Comparison of ENCODE assay signal across 1 cellular context in the genomic region with DNA sequence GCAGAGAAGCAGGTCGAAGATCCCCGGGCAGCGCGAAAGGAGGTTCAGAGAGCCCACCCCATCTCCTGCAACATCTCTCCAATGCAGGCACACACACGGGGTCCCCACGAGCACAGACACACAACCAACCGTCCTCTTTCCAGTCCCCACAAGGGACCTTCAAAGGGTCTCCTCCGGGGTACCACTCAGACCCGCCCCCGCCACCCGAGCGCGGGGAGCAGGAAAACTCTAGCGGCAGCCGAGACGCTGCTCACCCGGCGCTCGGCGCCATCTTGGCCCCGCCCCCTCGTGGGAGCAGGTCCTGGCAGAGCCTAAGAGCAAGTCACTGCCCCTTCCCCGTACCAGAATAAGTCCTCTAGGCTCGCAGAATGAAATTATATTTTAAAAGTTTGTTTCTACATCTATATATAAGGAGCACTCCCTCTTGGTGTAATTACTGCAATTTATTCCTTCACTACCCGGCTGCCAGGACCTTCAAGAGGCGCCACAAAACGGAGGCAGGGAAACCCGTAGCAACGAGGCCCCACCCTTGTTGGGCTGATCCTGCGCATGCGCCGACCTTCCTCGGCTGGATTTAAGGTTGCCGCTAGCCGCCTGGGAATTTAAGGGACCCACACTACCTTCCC.
A peak's percentile ranks its signal among the peaks of the same experiment; 100 is the strongest.
TF ChIP-seq lines count a peak whose summit lies in the region.

Gene CNPY4 (plus strand): TSS at position 560 of the 626 bp plus-strand sequence. CDS start 111 bp downstream, outside the sequence.
Gene TAF6 (minus strand): TSS at position 284 of the 626 bp plus-strand sequence. CDS start 5,149 bp downstream, outside the sequence.

TF ChIP-seq in K562, 482 proteins besides CTCF, POLR2A, EP300 and RAD21 (continued from another document and continues in another):
- TF ChIP-seq FOXA3 (CRISPR knock-in tag; conservative IDR thresholded peaks at IDR 0.05 in 1 of 2, IDR thresholded peaks at IDR 0.05 in 1 of 2) = 0 out of 4 replicates have a peak, but pooled peaks of 1 of the 2 experiments have one; percentile 35
- TF ChIP-seq STAT5A (IDR thresholded peaks at IDR 0.05; ENCODE audit: borderline replicate concordance, low read length) = no peak
- TF ChIP-seq MCM3 (IDR thresholded peaks at IDR 0.05) = no peak
- peak; percentile 45; the same call in 1 of the 2 replicates for TF ChIP-seq NR2C1 (IDR thresholded peaks at IDR 0.05)
- 0 out of 2 replicates have a peak, but pooled peaks have one; percentile 22 for TF ChIP-seq NR2C1 (tag; IDR thresholded peaks at IDR 0.05)
- no peak for TF ChIP-seq NR4A1 (CRISPR knock-in tag; IDR thresholded peaks at IDR 0.05)
- TF ChIP-seq NR4A1 (tag; IDR thresholded peaks at IDR 0.05) = peak; percentile 66; the same call in 1 of the 2 replicates
- TF ChIP-seq HINFP (tag; conservative IDR thresholded peaks at IDR 0.05; ENCODE audit: low read depth) = no peak
- peak; percentile 75; the same call in 1 of the 2 replicates for TF ChIP-seq SMAD4 (CRISPR knock-in tag; conservative IDR thresholded peaks at IDR 0.05)
- no peak for TF ChIP-seq ZNF274 (IDR thresholded peaks at IDR 0.05; ENCODE audit: borderline replicate concordance, low read depth, low read length)
- no peak for TF ChIP-seq FOXJ3 (CRISPR knock-in tag; IDR thresholded peaks at IDR 0.05)
- peak; percentile 96 for TF ChIP-seq RB1 (IDR thresholded peaks at IDR 0.05; ENCODE audit: low read depth)
- no peak for TF ChIP-seq ZNF232 (CRISPR knock-in tag; IDR thresholded peaks at IDR 0.05)
- no peak for TF ChIP-seq ELK1 (CRISPR knock-in tag; IDR thresholded peaks at IDR 0.05)
- TF ChIP-seq TEAD4 (IDR thresholded peaks at IDR 0.05; ENCODE audit: low read length) = peak; percentile 3; the same call in 1 of the 2 replicates
- TF ChIP-seq TEAD4 (CRISPR knock-in tag; IDR thresholded peaks at IDR 0.05; ENCODE audit: borderline replicate concordance) = no peak
- TF ChIP-seq SMAD1 (IDR thresholded peaks at IDR 0.05; ENCODE audit: low read depth, low read length, partially characterized antibody) = no peak
- TF ChIP-seq PML (IDR thresholded peaks at IDR 0.05; ENCODE audit: low read length) = peak; percentile 86
- TF ChIP-seq U2AF2 (optimal IDR thresholded peaks at IDR 0.05; ENCODE audit: low read depth, low read length) = no peak
- no peak; the same call in 1 of the 2 replicates for TF ChIP-seq LARP7 (IDR thresholded peaks at IDR 0.05)
- no peak; the same call in 1 of the 2 replicates for TF ChIP-seq JUND (IDR thresholded peaks at IDR 0.05; ENCODE audit: borderline replicate concordance, low read depth, low read length)
- TF ChIP-seq JUND (tag; IDR thresholded peaks at IDR 0.05; ENCODE audit: borderline replicate concordance, low read depth, low read length) = no peak
- no peak for TF ChIP-seq ZNF124 (CRISPR knock-in tag; IDR thresholded peaks at IDR 0.05)
- no peak for TF ChIP-seq MTA1 (IDR thresholded peaks at IDR 0.05; ENCODE audit: borderline replicate concordance)
- no peak for TF ChIP-seq PRMT5 (CRISPR knock-in tag; IDR thresholded peaks at IDR 0.05)
- TF ChIP-seq THAP12 (CRISPR knock-in tag; IDR thresholded peaks at IDR 0.05) = peak; percentile 16; the same call in 1 of the 2 replicates
- 0 out of 2 replicates have a peak, but pooled peaks have one; percentile 46 for TF ChIP-seq ZNF586 (CRISPR knock-in tag; conservative IDR thresholded peaks at IDR 0.05)
- no peak for TF ChIP-seq STAG1 (CRISPR knock-in tag; IDR thresholded peaks at IDR 0.05; ENCODE audit: borderline replicate concordance)
- TF ChIP-seq THAP7 (CRISPR knock-in tag; IDR thresholded peaks at IDR 0.05) = no peak; the same call in 1 of the 2 replicates
- TF ChIP-seq, protein P1, sequence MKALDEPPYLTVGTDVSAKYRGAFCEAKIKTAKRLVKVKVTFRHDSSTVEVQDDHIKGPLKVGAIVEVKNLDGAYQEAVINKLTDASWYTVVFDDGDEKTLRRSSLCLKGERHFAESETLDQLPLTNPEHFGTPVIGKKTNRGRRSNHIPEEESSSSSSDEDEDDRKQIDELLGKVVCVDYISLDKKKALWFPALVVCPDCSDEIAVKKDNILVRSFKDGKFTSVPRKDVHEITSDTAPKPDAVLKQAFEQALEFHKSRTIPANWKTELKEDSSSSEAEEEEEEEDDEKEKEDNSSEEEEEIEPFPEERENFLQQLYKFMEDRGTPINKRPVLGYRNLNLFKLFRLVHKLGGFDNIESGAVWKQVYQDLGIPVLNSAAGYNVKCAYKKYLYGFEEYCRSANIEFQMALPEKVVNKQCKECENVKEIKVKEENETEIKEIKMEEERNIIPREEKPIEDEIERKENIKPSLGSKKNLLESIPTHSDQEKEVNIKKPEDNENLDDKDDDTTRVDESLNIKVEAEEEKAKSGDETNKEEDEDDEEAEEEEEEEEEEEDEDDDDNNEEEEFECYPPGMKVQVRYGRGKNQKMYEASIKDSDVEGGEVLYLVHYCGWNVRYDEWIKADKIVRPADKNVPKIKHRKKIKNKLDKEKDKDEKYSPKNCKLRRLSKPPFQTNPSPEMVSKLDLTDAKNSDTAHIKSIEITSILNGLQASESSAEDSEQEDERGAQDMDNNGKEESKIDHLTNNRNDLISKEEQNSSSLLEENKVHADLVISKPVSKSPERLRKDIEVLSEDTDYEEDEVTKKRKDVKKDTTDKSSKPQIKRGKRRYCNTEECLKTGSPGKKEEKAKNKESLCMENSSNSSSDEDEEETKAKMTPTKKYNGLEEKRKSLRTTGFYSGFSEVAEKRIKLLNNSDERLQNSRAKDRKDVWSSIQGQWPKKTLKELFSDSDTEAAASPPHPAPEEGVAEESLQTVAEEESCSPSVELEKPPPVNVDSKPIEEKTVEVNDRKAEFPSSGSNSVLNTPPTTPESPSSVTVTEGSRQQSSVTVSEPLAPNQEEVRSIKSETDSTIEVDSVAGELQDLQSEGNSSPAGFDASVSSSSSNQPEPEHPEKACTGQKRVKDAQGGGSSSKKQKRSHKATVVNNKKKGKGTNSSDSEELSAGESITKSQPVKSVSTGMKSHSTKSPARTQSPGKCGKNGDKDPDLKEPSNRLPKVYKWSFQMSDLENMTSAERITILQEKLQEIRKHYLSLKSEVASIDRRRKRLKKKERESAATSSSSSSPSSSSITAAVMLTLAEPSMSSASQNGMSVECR (CRISPR knock-in tag; IDR thresholded peaks at IDR 0.05) = peak; percentile 81; the same call in 1 of the 2 replicates
- TF ChIP-seq SMARCE1 (IDR thresholded peaks at IDR 0.05) = no peak
- no peak for TF ChIP-seq SAFB2 (IDR thresholded peaks at IDR 0.05; ENCODE audit: borderline replicate concordance, low read depth, low read length, severe bottlenecking)
- no peak for TF ChIP-seq ZNF277 (CRISPR knock-in tag; IDR thresholded peaks at IDR 0.05; ENCODE audit: borderline replicate concordance)
- TF ChIP-seq FOXJ2 (tag; IDR thresholded peaks at IDR 0.05) = peak; percentile 91
- no peak for TF ChIP-seq HOMEZ (CRISPR knock-in tag; IDR thresholded peaks at IDR 0.05)
- 0 out of 2 replicates have a peak, but pooled peaks have one; percentile 24 for TF ChIP-seq ZBTB43 (CRISPR knock-in tag; IDR thresholded peaks at IDR 0.05)
- no peak for TF ChIP-seq SRSF1 (IDR thresholded peaks at IDR 0.05; ENCODE audit: low read depth, low read length)
- no peak for TF ChIP-seq ZBTB34 (CRISPR knock-in tag; IDR thresholded peaks at IDR 0.05)
- 0 out of 2 replicates have a peak, but pooled peaks have one; percentile 12 for TF ChIP-seq TCFL5 (CRISPR knock-in tag; conservative IDR thresholded peaks at IDR 0.05)
- TF ChIP-seq, protein P2, sequence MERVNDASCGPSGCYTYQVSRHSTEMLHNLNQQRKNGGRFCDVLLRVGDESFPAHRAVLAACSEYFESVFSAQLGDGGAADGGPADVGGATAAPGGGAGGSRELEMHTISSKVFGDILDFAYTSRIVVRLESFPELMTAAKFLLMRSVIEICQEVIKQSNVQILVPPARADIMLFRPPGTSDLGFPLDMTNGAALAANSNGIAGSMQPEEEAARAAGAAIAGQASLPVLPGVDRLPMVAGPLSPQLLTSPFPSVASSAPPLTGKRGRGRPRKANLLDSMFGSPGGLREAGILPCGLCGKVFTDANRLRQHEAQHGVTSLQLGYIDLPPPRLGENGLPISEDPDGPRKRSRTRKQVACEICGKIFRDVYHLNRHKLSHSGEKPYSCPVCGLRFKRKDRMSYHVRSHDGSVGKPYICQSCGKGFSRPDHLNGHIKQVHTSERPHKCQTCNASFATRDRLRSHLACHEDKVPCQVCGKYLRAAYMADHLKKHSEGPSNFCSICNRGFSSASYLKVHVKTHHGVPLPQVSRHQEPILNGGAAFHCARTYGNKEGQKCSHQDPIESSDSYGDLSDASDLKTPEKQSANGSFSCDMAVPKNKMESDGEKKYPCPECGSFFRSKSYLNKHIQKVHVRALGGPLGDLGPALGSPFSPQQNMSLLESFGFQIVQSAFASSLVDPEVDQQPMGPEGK (CRISPR knock-in tag; IDR thresholded peaks at IDR 0.05; ENCODE audit: borderline replicate concordance) = 0 out of 2 replicates have a peak, but pooled peaks have one; percentile 46
- TF ChIP-seq SMARCA5 (IDR thresholded peaks at IDR 0.05) = no peak
